In genomic region chr2:128316777-128317185, GRCh38 we compare ENCODE assay signal across 8 cellular contexts. TPM values are rescaled to one million over a fixed set of nuclear protein-coding genes. Genes with fewer than 3 reads are reported as not detected.
A peak's percentile ranks its signal among the peaks of the same experiment; 100 is the strongest.
DNase-seq lines count a peak whose midpoint lies in the region; ATAC-seq, FAIRE-seq and TF ChIP-seq lines count a peak whose summit lies in the region.

No MANE protein-coding gene starts in this region.

- DNase-seq in 8988T (peak; percentile 31), IMR-90 (no peak), mesendoderm (no peak), GM19240 (ENCODE audit: insufficient read length, low spot score) (no peak), HUDEP-2 (lab: John Stamatoyannopoulos, UW; ENCODE audit: unreplicated experiment in 76 of 76) (no peak), H54 (ENCODE audit: insufficient read length, low spot score) (no peak)
- DNase-seq in central memory CD8-positive, alpha-beta T cell (ENCODE audit: low spot score in 2 of 2), result peak in 1 of 2 donors; percentile 12

- H3K4me3 Mint-ChIP-seq in central memory CD8-positive, alpha-beta T cell, result peak overlapping the region; percentile 84

- TF ChIP-seq RAD21 in IMR-90 (IDR thresholded peaks at IDR 0.05; ENCODE audit: low read length), result no peak

- peak overlapping the region; percentile 44 for H3K4ac ChIP-seq in IMR-90 (ENCODE audit: low read depth, low read length)
- no peak overlapping the region for H3K4ac ChIP-seq in mesendoderm (ENCODE audit: low read depth, low read length)

- peak overlapping the region; percentile 92 for H2AK9ac ChIP-seq in IMR-90 (replicated peaks; ENCODE audit: low read depth, low read length, poor library complexity)

- peaks cover 61% of the 10 kb centered on the region for H4K20me1 ChIP-seq in IMR-90 (ENCODE audit: insufficient read depth, low read length)

- no peak for ATAC-seq in IMR-90 (ENCODE audit: low read depth)
- no peak for ATAC-seq in central memory CD8-positive, alpha-beta T cell (replicated peaks; ENCODE audit: extremely low read depth, poor library complexity, severe bottlenecking)
- ATAC-seq in HG02981 (IDR thresholded peaks at IDR 0.05; ENCODE audit: unreplicated experiment), result no peak

- CTCF ChIA-PET in IMR-90 (lab: Yijun Ruan, JAX), result interaction anchor here (0.8 to 1.2 kb wide), 3 partner anchors 10 to 137 kb away, joined by 3 to 5 read pairs (median 4); no protein-coding TSS in a partner anchor

- no peak overlapping the region for H3K27ac Mint-ChIP-seq in central memory CD8-positive, alpha-beta T cell (ENCODE audit: low read depth)

- H3K18ac ChIP-seq in IMR-90 (ENCODE audit: low read depth, low read length), result peak overlapping the region; percentile 47
- H3K18ac ChIP-seq in mesendoderm (ENCODE audit: low read length), result no peak overlapping the region

- H3K36me3 ChIP-seq in IMR-90 (ENCODE audit: control insufficient read depth, insufficient read depth, low read length) (peaks cover 31% of the 10 kb centered on the region), mesendoderm (ENCODE audit: control insufficient read depth, insufficient read depth, low read length) (peaks cover 2% of the 10 kb centered on the region)

- peak overlapping the region; percentile 57 for H2AK5ac ChIP-seq in IMR-90 (ENCODE audit: low read depth, low read length)
- no peak overlapping the region for H2AK5ac ChIP-seq in mesendoderm (ENCODE audit: low read length)

- H3K4me2 ChIP-seq in IMR-90 (ENCODE audit: low read depth, low read length) (peak overlapping the region; percentile 76), mesendoderm (ENCODE audit: low read length) (peak overlapping the region; percentile 91)

- H4K8ac ChIP-seq in IMR-90 (ENCODE audit: low read depth in 2 of 2, low read length in 2 of 2), result peak overlapping the region in 1 of 2 experiments; percentile 16; a peak in 2 of 4 replicates
- no peak overlapping the region for H4K8ac ChIP-seq in mesendoderm (ENCODE audit: low read depth, low read length)

- dilution Hi-C loops in IMR-90 (cut with HindIII; ENCODE audit: low sequenced_read_pairs, unreplicated experiment), result no loop called here

- H3K36me3 Mint-ChIP-seq in central memory CD8-positive, alpha-beta T cell (ENCODE audit: insufficient read depth), result peaks cover 5% of the 10 kb centered on the region

- TF ChIP-seq POLR2A in IMR-90 (IDR thresholded peaks at IDR 0.05; ENCODE audit: low read depth, low read length) (0 out of 2 replicates have a peak, but pooled peaks have one; percentile 15), H54 (IDR thresholded peaks at IDR 0.05; ENCODE audit: low read depth, low read length) (no peak)

- H3K14ac ChIP-seq in IMR-90 (replicated peaks; ENCODE audit: low read depth, low read length), result peak overlapping the region; percentile 81

- H3K79me1 ChIP-seq in IMR-90 (ENCODE audit: low read depth in 1 of 2, low read length in 2 of 2), result peaks cover 4 to 56% of the 10 kb centered on the region in 2 experiments; a peak in 3 of 4 replicates
- H3K79me1 ChIP-seq in mesendoderm (ENCODE audit: low read length), result peaks cover 35% of the 10 kb centered on the region

- in situ Hi-C loops in IMR-90 (cut with MboI; ENCODE audit: low sequenced_read_pairs), result loop anchor here (25.0 kb wide), 1 partner anchor 429 kb away; the partner anchor contains the start of gene AMMECR1L

- FAIRE-seq in H54 (lab: Jason Lieb, UNC), result no peak

- H3K9me1 ChIP-seq in IMR-90 (ENCODE audit: insufficient read depth, low read length), result peaks cover 31% of the 10 kb centered on the region

- H3K79me2 ChIP-seq in mesendoderm (ENCODE audit: control insufficient read depth, insufficient read depth, low read length), result peaks cover 61% of the 10 kb centered on the region

- H2BK120ac ChIP-seq in IMR-90 (ENCODE audit: low read depth, low read length) (peak overlapping the region; percentile 10; the same call in 1 of the 2 replicates), mesendoderm (ENCODE audit: low read depth, low read length) (no peak overlapping the region)

- H3K4me3 ChIP-seq in IMR-90 (ENCODE audit: insufficient read depth, low read depth, low read length), result peak overlapping the region; percentile 86
- peak overlapping the region; percentile 50 for H3K4me3 ChIP-seq in mesendoderm (ENCODE audit: low read length)

- no CpG with 5 or more reads among the region's 6 CpGs for WGBS in IMR-90 (ENCODE audit: extremely low coverage in 2 of 2, insufficient read length in 1 of 2), 2 experiments
- WGBS in mesendoderm (ENCODE audit: extremely low coverage, insufficient coverage, low lambda C conversion rate), result no CpG with 5 or more reads among the region's 6 CpGs

- H2BK20ac ChIP-seq in IMR-90 (ENCODE audit: low read depth, low read length), result no peak overlapping the region

- peak overlapping the region; percentile 24; the same call in 1 of the 2 replicates for H4K91ac ChIP-seq in IMR-90 (ENCODE audit: insufficient read depth, low read depth, low read length)

- peak overlapping the region; percentile 1 for H2BK5ac ChIP-seq in IMR-90 (ENCODE audit: low read depth, low read length, poor library complexity, severe bottlenecking)
- H2BK5ac ChIP-seq in mesendoderm (ENCODE audit: low read length), result no peak overlapping the region

- H3K4me1 ChIP-seq in IMR-90 (ENCODE audit: control insufficient read depth, insufficient read depth, low read length), result peaks cover 34% of the 10 kb centered on the region
- H3K4me1 ChIP-seq in mesendoderm (ENCODE audit: control insufficient read depth, low read depth, low read length), result peaks cover 6% of the 10 kb centered on the region

- H3K27me3 ChIP-seq in IMR-90 (ENCODE audit: control insufficient read depth, insufficient read depth, low read length), result no peaks in the 10 kb centered on the region
- no peaks in the 10 kb centered on the region for H3K27me3 ChIP-seq in mesendoderm (ENCODE audit: insufficient read depth, low read length, poor library complexity)

- H3K56ac ChIP-seq in IMR-90 (ENCODE audit: extremely low read depth, insufficient read depth, low read length), result peak overlapping the region; percentile 43; the same call in 1 of the 2 replicates
- peak overlapping the region; percentile 86 for H3K56ac ChIP-seq in mesendoderm (ENCODE audit: low read length)

- H3K9ac ChIP-seq in IMR-90 (ENCODE audit: low read depth, low read length) (peak overlapping the region; percentile 80), mesendoderm (ENCODE audit: low read length) (peak overlapping the region; percentile 89)

- H3K9me3 ChIP-seq in IMR-90 (ENCODE audit: control insufficient read depth, insufficient read depth, low read length), result no peaks in the 10 kb centered on the region

- no peak overlapping the region for H2AFZ ChIP-seq in IMR-90 (replicated peaks; ENCODE audit: low read length, poor library complexity)

- H4K5ac ChIP-seq in IMR-90 (ENCODE audit: low read depth, low read length), result 0 out of 2 replicates have a peak overlapping the region, but pooled peaks have one; percentile 10
- H4K5ac ChIP-seq in mesendoderm (ENCODE audit: low read length), result no peak overlapping the region

- H3K27me3 Mint-ChIP-seq in central memory CD8-positive, alpha-beta T cell, result peaks cover 9% of the 10 kb centered on the region

- H3K9me3 Mint-ChIP-seq in central memory CD8-positive, alpha-beta T cell, result no peaks in the 10 kb centered on the region

- H3K4me1 Mint-ChIP-seq in central memory CD8-positive, alpha-beta T cell, result peaks cover 51% of the 10 kb centered on the region

- H3K23ac ChIP-seq in IMR-90 (ENCODE audit: low read depth, low read length), result peak overlapping the region; percentile 67
- no peak overlapping the region for H3K23ac ChIP-seq in mesendoderm (ENCODE audit: low read length)

- TF ChIP-seq CTCF in IMR-90 (conservative IDR thresholded peaks at IDR 0.05; ENCODE audit: low read depth, low read length), result no peak

- intact Hi-C loops in IMR-90 (cut with micrococcal nuclease), result loop anchor here (10.0 kb wide), 1 partner anchor 252 kb away; no protein-coding TSS in a partner anchor

- H2BK15ac ChIP-seq in IMR-90 (ENCODE audit: low read depth, low read length), result no peak overlapping the region
- no peak overlapping the region for H2BK15ac ChIP-seq in mesendoderm (replicated peaks; ENCODE audit: low read depth)

- no TSS peak for BruUV-seq in IMR-90 (replicated peaks; lab: Mats Ljungman, UMichigan)

- POLR2A ChIA-PET in IMR-90 (lab: Charles Lee; ENCODE audit: unreplicated experiment), result no interaction called here

- H3K27ac ChIP-seq in IMR-90 (ENCODE audit: insufficient read depth, low read length), result peak overlapping the region; percentile 63
- H3K27ac ChIP-seq in mesendoderm (ENCODE audit: low read depth, low read length), result no peak overlapping the region

TF ChIP-seq in IMR-90, 13 proteins besides CTCF, POLR2A, EP300 and RAD21 (continues in another document):
- TF ChIP-seq MAFK (IDR thresholded peaks at IDR 0.05; ENCODE audit: low read depth, low read length) (no peak), NFE2L2 (IDR thresholded peaks at IDR 0.05; ENCODE audit: low read depth, low read length) (no peak), ELK1 (IDR thresholded peaks at IDR 0.05; ENCODE audit: borderline replicate concordance, low read depth, low read length) (no peak), CHD1 (IDR thresholded peaks at IDR 0.05; ENCODE audit: low read depth, low read length) (no peak), CEBPB (IDR thresholded peaks at IDR 0.05; ENCODE audit: low read depth, low read length) (no peak), RFX5 (IDR thresholded peaks at IDR 0.05; ENCODE audit: low read depth, low read length) (no peak), MAZ (IDR thresholded peaks at IDR 0.05; ENCODE audit: borderline replicate concordance, low read depth, low read length) (no peak), USF2 (IDR thresholded peaks at IDR 0.05; ENCODE audit: low read depth, low read length) (no peak)

RNA-seq across cellular contexts. Expression of gene HS6ST1, which starts 1.9 kb away (rescaled TPM):
- 29.7 and 29.9 TPM in 2 replicates for total RNA-seq in IMR-90 (2012; rRNA removed)
- polyA plus RNA-seq in IMR-90 (2012; rRNA removed), result 36.9 and 39.7 TPM in 2 replicates
- polyA plus RNA-seq in IMR-90 (2012; cell fraction: cytosol; rRNA removed), result 22.1 and 48.3 TPM in 2 replicates
- 21.0 and 34.4 TPM in 2 replicates for polyA plus RNA-seq in IMR-90 (2012; cell fraction: nucleus; rRNA removed; ENCODE audit: low replicate concordance)
- 29.4 TPM for polyA plus RNA-seq in mesendoderm (2013, experiment 1 of 2)
- polyA plus RNA-seq in mesendoderm (2013, experiment 2 of 2), result 29.5 TPM
